In genomic region chr2:36357506-36358316, GRCh38 we compare ENCODE assay signal across 8 cellular contexts. TPM values are rescaled to one million over a fixed set of nuclear protein-coding genes. Genes with fewer than 3 reads are reported as not detected.
A peak's percentile ranks its signal among the peaks of the same experiment; 100 is the strongest.
DNase-seq lines count a peak whose midpoint lies in the region; ATAC-seq and TF ChIP-seq lines count a peak whose summit lies in the region.

No MANE protein-coding gene starts in this region.

- H3K27ac ChIP-seq in parathyroid adenoma, result peak overlapping the region; percentile 65

- intact Hi-C loops in left cardiac atrium (cut with DNase I), result loop anchor here (2.0 to 10.0 kb wide), 4 partner anchors 97 to 149 kb away; no protein-coding TSS in a partner anchor

- peaks cover 17% of the 10 kb centered on the region for H3K4me1 ChIP-seq in parathyroid adenoma

- H3K4me3 Mint-ChIP-seq in activated naive CD8-positive, alpha-beta T cell treated with anti-CD3 and anti-CD28 coated beads for 36 hours, result peak overlapping the region; percentile 93

- H3K4me3 ChIP-seq in GM08714 (ENCODE audit: low read length), result peak overlapping the region; percentile 67
- peak overlapping the region; percentile 59 for H3K4me3 ChIP-seq in parathyroid adenoma (ENCODE audit: low read depth, low read length)

- H3K9ac ChIP-seq in parathyroid adenoma, result no peak overlapping the region

- DNase-seq in NAMALWA (ENCODE audit: low spot score) (peak; percentile 22), left cardiac atrium (peak; percentile 45), NCI-H146 (lab: John Stamatoyannopoulos, UW) (no peak), NCI-H2029 (lab: John Stamatoyannopoulos, UW) (no peak)
- peak; percentile 63 for DNase-seq in activated naive CD8-positive, alpha-beta T cell treated with anti-CD3 and anti-CD28 coated beads for 36 hours

- no peaks in the 10 kb centered on the region for H3K27me3 ChIP-seq in parathyroid adenoma (ENCODE audit: control insufficient read depth, insufficient read depth, low read length)

- peak overlapping the region; percentile 64 for H3K4me2 ChIP-seq in parathyroid adenoma (ENCODE audit: low read length)

- H3K4me1 Mint-ChIP-seq in activated naive CD8-positive, alpha-beta T cell treated with anti-CD3 and anti-CD28 coated beads for 36 hours, result peaks cover 32% of the 10 kb centered on the region

- peaks cover 65% of the 10 kb centered on the region for H3K27me3 Mint-ChIP-seq in activated naive CD8-positive, alpha-beta T cell treated with anti-CD3 and anti-CD28 coated beads for 36 hours

- no peaks in the 10 kb centered on the region for H3K9me3 ChIP-seq in parathyroid adenoma (ENCODE audit: control insufficient read depth, low read length)

- peaks cover 1% of the 10 kb centered on the region for H3K79me2 ChIP-seq in parathyroid adenoma

- peak overlapping the region; percentile 90 for H3K27ac Mint-ChIP-seq in activated naive CD8-positive, alpha-beta T cell treated with anti-CD3 and anti-CD28 coated beads for 36 hours

- no peaks in the 10 kb centered on the region for H3K36me3 ChIP-seq in parathyroid adenoma (ENCODE audit: control insufficient read depth, insufficient read depth, low read length)

- ATAC-seq in GM21825 (IDR thresholded peaks at IDR 0.05; ENCODE audit: unreplicated experiment), result peak; percentile 30
- peak; percentile 8 to 39 for ATAC-seq in left cardiac atrium

- no peaks in the 10 kb centered on the region for H3K9me3 Mint-ChIP-seq in activated naive CD8-positive, alpha-beta T cell treated with anti-CD3 and anti-CD28 coated beads for 36 hours

- no peaks in the 10 kb centered on the region for H3K36me3 Mint-ChIP-seq in activated naive CD8-positive, alpha-beta T cell treated with anti-CD3 and anti-CD28 coated beads for 36 hours

- peak overlapping the region; percentile 58 for H2AFZ ChIP-seq in parathyroid adenoma

- TF ChIP-seq CTCF in parathyroid adenoma (IDR thresholded peaks at IDR 0.05), result peak; percentile 61

RNA-seq across cellular contexts. Expression of gene CRIM1, which starts 2.1 kb away (rescaled TPM):
- 10 to 100 TPM; 11.8 to 12.6 TPM for total RNA-seq in activated naive CD8-positive, alpha-beta T cell treated with anti-CD3 and anti-CD28 coated beads for 36 hours
- total RNA-seq in left cardiac atrium, result 100 to 1,000 TPM in 1 of 2 donors, 10 to 100 TPM in 1; 29.6 to 101 TPM

Comparison
In these comparisons a context has a peak if more than half of its experiments do, and no peak if none do; other contexts are left out.
1. DNase-seq: peak in NAMALWA (single experiment), activated naive CD8-positive, alpha-beta T cell treated with anti-CD3 and anti-CD28 coated beads for 36 hours (single experiment) and left cardiac atrium (single experiment); none in NCI-H146 (single experiment) and NCI-H2029 (single experiment).